ENCODE assay signal across 24 cellular contexts in the genomic region with DNA sequence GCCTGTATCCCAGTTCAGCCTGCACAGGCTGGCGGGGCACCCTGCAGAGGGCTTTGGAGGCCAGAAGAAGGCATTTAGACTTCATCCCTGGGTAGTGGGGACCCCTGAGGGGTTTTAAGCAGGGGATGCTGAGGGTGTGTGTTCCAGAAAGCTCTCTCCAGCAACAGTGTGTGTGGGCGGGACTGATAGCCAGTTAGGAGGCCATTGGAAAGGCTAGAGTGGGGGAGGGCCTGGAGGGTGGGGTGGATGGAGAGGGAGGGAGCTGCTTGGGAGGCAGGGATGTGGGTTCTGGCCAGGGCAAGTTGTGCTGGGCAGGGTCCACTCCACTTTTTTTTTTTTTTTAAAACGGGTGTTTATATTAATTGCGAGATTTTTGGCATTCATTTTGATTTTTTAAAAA. TPM values are rescaled to one million over a fixed set of nuclear protein-coding genes. Genes with fewer than 3 reads are reported as not detected.
DNase-seq lines count a peak whose midpoint lies in the region; ATAC-seq and TF ChIP-seq lines count a peak whose summit lies in the region.
"Had no signal": no experiment of that assay in that cellular context is flagged by ENCODE, and none has a peak within 500 bp of the region (broad histone marks: within the 10 kb centered on the region; RNA-seq: fewer than 3 reads in every experiment).

No MANE protein-coding gene starts in this region.

- DNase-seq in breast epithelium (ENCODE audit: low spot score in 2 of 2) (no peak), MCF 10A (ENCODE audit: unreplicated experiment) (no peak), coronary artery (ENCODE audit: low spot score) (no peak), gastrocnemius medialis (no peak), vagina (ENCODE audit: extremely low spot score in 2 of 2) (no peak), SKM-1 (lab: John Stamatoyannopoulos, UW; ENCODE audit: unreplicated experiment) (no peak)
- DNase-seq: DMS79 treated with DMSO at 0.1 percent for 48 hours; H7; Kasumi-1; MM.1S; NCI-H1092; NCI-H1436 treated with DMSO at 0.1 percent for 48 hours; NCI-H2029 treated with DMSO at 0.1 percent for 48 hours; NCI-H2171; NCI-H446 treated with DMSO at 0.1 percent for 48 hours; NK-92 treated with Interleukin-12 subunit alpha and Interleukin-12 subunit beta, amount 100 ng/mL, for 24 hours; SIG-M5 had no signal

- H3K9me3 Mint-ChIP-seq in MCF 10A (ENCODE audit: unreplicated experiment), result no peaks in the 10 kb centered on the region
- H3K9me3 Mint-ChIP-seq: CD14-positive monocyte, IgD-negative memory B cell had no signal

- in situ Hi-C loops in gastrocnemius medialis (cut with MboI; ENCODE audit: low sequenced_read_pairs in 4 of 4), result no loop called here

- no peak overlapping the region for H3K4me3 Mint-ChIP-seq in MCF 10A (ENCODE audit: unreplicated experiment)
- H3K4me3 Mint-ChIP-seq: CD14-positive monocyte had no signal

- peak overlapping the region; percentile 71 to 83 for H3K27ac ChIP-seq in breast epithelium
- peak overlapping the region; percentile 25 to 80 for H3K27ac ChIP-seq in coronary artery
- H3K27ac ChIP-seq in gastrocnemius medialis, result peak overlapping the region; percentile 92 to 100 (median 96)
- peak overlapping the region; percentile 96 for H3K27ac ChIP-seq in vagina
- H3K27ac ChIP-seq: 22Rv1, HL-60 had no signal

- POLR2A ChIA-PET in MCF 10A (lab: Yijun Ruan, JAX), result interaction anchor here (0.6 kb wide), 1 partner anchor 28 kb away, joined by 3 read pairs; no protein-coding TSS in a partner anchor

- TF ChIP-seq POLR2A in breast epithelium (IDR thresholded peaks at IDR 0.05) (no peak), gastrocnemius medialis (IDR thresholded peaks at IDR 0.05) (no peak), vagina (IDR thresholded peaks at IDR 0.05) (no peak)

- no peaks in the 10 kb centered on the region for H3K36me3 ChIP-seq in breast epithelium
- peaks cover 0 to 24% of the 10 kb centered on the region in 2 donors for H3K36me3 ChIP-seq in gastrocnemius medialis
- peaks cover 0 to 27% of the 10 kb centered on the region in 2 donors for H3K36me3 ChIP-seq in vagina

- CTCF ChIA-PET in MCF 10A (lab: Yijun Ruan, JAX), result interaction anchor here (0.7 to 2.7 kb wide), 5 partner anchors 14 to 109 kb away, joined by 3 to 23 read pairs (median 5); no protein-coding TSS in a partner anchor

- ATAC-seq in gastrocnemius medialis (no peak), HG03457 (IDR thresholded peaks at IDR 0.05; ENCODE audit: unreplicated experiment) (no peak), GM19035 (IDR thresholded peaks at IDR 0.05; ENCODE audit: unreplicated experiment) (no peak)

- no peaks in the 10 kb centered on the region for H3K9me3 ChIP-seq in breast epithelium
- no peaks in the 10 kb centered on the region for H3K9me3 ChIP-seq in gastrocnemius medialis
- no peaks in the 10 kb centered on the region for H3K9me3 ChIP-seq in vagina

- H3K4me1 Mint-ChIP-seq in MCF 10A (ENCODE audit: insufficient read depth, unreplicated experiment), result peaks cover 7% of the 10 kb centered on the region

- H3K4me3 ChIP-seq in breast epithelium (no peak overlapping the region), coronary artery (no peak overlapping the region), gastrocnemius medialis (no peak overlapping the region), vagina (no peak overlapping the region)

- TF ChIP-seq CTCF in breast epithelium (IDR thresholded peaks at IDR 0.05) (no peak), MCF 10A (IDR thresholded peaks at IDR 0.05; ENCODE audit: unreplicated experiment) (no peak), coronary artery (IDR thresholded peaks at IDR 0.05) (no peak), gastrocnemius medialis (IDR thresholded peaks at IDR 0.05 in 4 of 5, conservative IDR thresholded peaks at IDR 0.05 in 1 of 5) (no peak), vagina (IDR thresholded peaks at IDR 0.05) (no peak)

- H3K4me1 ChIP-seq in breast epithelium (peaks cover 29 to 34% of the 10 kb centered on the region in 2 donors), gastrocnemius medialis (peaks cover 64 to 72% of the 10 kb centered on the region in 2 donors), vagina (peaks cover 89% of the 10 kb centered on the region)

- H3K27me3 ChIP-seq in breast epithelium (no peaks in the 10 kb centered on the region), gastrocnemius medialis (no peaks in the 10 kb centered on the region), vagina (no peaks in the 10 kb centered on the region)

- no peaks in the 10 kb centered on the region for H3K27me3 Mint-ChIP-seq in MCF 10A (ENCODE audit: insufficient read depth, unreplicated experiment)

- BruUV-seq in MCF 10A (replicated peaks; lab: Mats Ljungman, UMichigan), result no TSS peak

- peaks cover 21% of the 10 kb centered on the region for H3K36me3 Mint-ChIP-seq in MCF 10A (ENCODE audit: insufficient read depth, unreplicated experiment)
- H3K36me3 Mint-ChIP-seq: IgD-negative memory B cell had no signal

- intact Hi-C loops in breast epithelium (cut with DNase I; ENCODE audit: low total_unique reads) (no loop called here), MCF 10A (cut with micrococcal nuclease) (no loop called here), gastrocnemius medialis (cut with DNase I; ENCODE audit: low total_unique reads) (no loop called here), vagina (cut with DNase I) (no loop called here)

- H3K27ac Mint-ChIP-seq in MCF 10A (ENCODE audit: low read depth, unreplicated experiment), result no peak overlapping the region
- H3K27ac Mint-ChIP-seq: IgD-negative memory B cell had no signal

RNA-seq across cellular contexts. Expression of a gene that starts 28.3 kb away (rescaled TPM):
- total RNA-seq in breast epithelium (10 to 100 TPM in 1 of 3 donors, 1 to 10 TPM in 2; 7.0 to 21.0 (median 9.2) TPM), MCF 10A (2022) (not detected in 2 replicates), gastrocnemius medialis (1 to 10 TPM; 2.6 to 5.0 (median 3.1) TPM), vagina (11.5 TPM)
- total RNA-seq: HT1080 had no signal

RNA-seq across cellular contexts. Expression of a gene that starts 42.2 kb away (rescaled TPM):
- total RNA-seq in breast epithelium (10 to 100 TPM; 29.7 to 37.4 (median 31.7) TPM), MCF 10A (2022) (47.5 and 63.2 TPM in 2 replicates), gastrocnemius medialis (10 to 100 TPM; 31.7 to 47.9 (median 45.0) TPM), vagina (28.0 TPM)

RNA-seq across cellular contexts. Expression of a gene that starts 43.7 kb away (rescaled TPM):
- total RNA-seq in breast epithelium, result 10 to 100 TPM in 2 of 3 donors, 1 to 10 TPM in 1; 8.5 to 20.5 (median 19.7) TPM
- 55.9 and 67.3 TPM in 2 replicates for total RNA-seq in MCF 10A (2022)
- total RNA-seq in gastrocnemius medialis, result 10 to 100 TPM; 36.3 to 81.3 (median 49.4) TPM
- total RNA-seq in vagina, result 22.6 TPM
